Comparison of ENCODE assay signal across 8 cellular contexts in the genomic region with DNA sequence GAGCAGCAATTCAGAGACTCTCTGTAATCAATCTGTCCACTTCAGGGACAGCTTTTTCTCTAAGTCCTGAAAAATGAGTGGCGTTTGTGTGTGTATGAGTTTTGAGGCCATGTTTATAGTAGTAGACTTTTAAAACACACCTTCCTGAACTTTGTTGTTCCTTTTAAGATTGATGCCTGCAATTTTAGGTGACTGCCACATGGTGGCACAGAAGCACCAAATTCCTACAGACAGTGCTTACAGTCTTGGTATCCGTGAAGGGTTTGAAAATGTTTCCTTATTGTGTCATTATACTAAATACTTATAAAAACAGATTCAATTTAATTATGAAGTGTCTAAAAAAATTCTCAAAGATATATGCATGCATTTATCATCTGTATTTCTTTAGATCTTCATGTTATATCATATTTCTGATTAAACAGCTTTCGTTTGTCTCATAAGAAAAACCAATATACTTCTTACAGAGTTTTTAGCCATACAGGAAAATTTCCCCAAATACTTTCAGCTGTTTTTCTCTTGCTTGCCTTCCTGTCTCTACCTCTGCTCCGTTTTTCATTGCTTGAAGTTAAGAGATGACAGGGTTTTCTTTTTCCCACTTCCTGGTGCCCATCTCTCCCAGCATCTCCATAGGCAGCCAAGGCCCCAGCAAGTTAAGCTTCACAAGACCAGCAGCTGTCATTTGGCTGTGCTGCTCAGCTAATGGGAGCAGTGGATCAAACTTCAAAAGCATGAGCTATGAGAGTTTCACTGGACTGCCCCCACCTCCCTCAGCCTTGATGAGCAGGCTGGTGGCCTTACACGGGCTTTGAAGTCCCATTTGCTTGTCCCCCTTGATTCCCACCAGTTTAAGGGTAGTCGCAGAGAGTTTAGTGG.
DNase-seq lines count a peak whose midpoint lies in the region; TF ChIP-seq lines count a peak whose summit lies in the region.

No MANE protein-coding gene starts in this region.

- peak; percentile 82 to 85 for TF ChIP-seq RAD21 in liver (IDR thresholded peaks at IDR 0.05)

- peak; percentile 43 for DNase-seq in NCI-H748 (lab: John Stamatoyannopoulos, UW; ENCODE audit: unreplicated experiment)
- no peak for DNase-seq in NCI-H748 treated with DMSO at 0.1 percent for 48 hours (lab: John Stamatoyannopoulos, UW)
- peak; percentile 2 for DNase-seq in HuH-7 (ENCODE audit: low spot score)
- DNase-seq in adrenal gland = no peak
- no peak for DNase-seq in posterior vena cava (ENCODE audit: low spot score)
- no peak for DNase-seq in stimulated activated CD8-positive, alpha-beta memory T cell treated with anti-CD3 and anti-CD28 coated beads, Interleukin-4, amount 100 ng/mL, for 48 hours
- DNase-seq in T-helper 9 cell = no peak

- TF ChIP-seq POLR2A in adrenal gland (IDR thresholded peaks at IDR 0.05) = no peak

- H3K36me3 ChIP-seq in adrenal gland (replicated peaks in 1 of 2) = no peaks in the 10 kb centered on the region
- H3K36me3 ChIP-seq in liver (ENCODE audit: control insufficient read depth in 4 of 4, insufficient read depth in 3 of 4, low read depth in 1 of 4, low read length in 3 of 4) = no peaks in the 10 kb centered on the region

- no peak overlapping the region for H3K9ac ChIP-seq in liver (ENCODE audit: low read depth in 1 of 2, low read length in 2 of 2)

- H3K27ac ChIP-seq in adrenal gland (no peak overlapping the region), liver (ENCODE audit: low read depth in 1 of 2, low read length in 2 of 2) (no peak overlapping the region)

- H3K27me3 ChIP-seq in adrenal gland (no peaks in the 10 kb centered on the region), liver (ENCODE audit: control insufficient read depth in 4 of 4, insufficient read depth in 4 of 4, low read length in 3 of 4) (no peaks in the 10 kb centered on the region)

- H3K4me1 ChIP-seq in adrenal gland (replicated peaks in 1 of 2) (peaks cover 0 to 7% of the 10 kb centered on the region in 2 donors), liver (ENCODE audit: control insufficient read depth in 4 of 4, insufficient read depth in 4 of 4, low read length in 3 of 4) (no peaks in the 10 kb centered on the region)

- H3K9me3 ChIP-seq in adrenal gland (replicated peaks in 1 of 3) (peaks cover 0 to 5% (median 0%) of the 10 kb centered on the region in 3 donors), liver (ENCODE audit: control insufficient read depth in 4 of 4, low read length in 3 of 4) (peaks cover 0 to 4% (median under 1%) of the 10 kb centered on the region in 4 donors)

- TF ChIP-seq CTCF in adrenal gland (IDR thresholded peaks at IDR 0.05) (peak; percentile 30 to 75 (median 68)), liver (IDR thresholded peaks at IDR 0.05; ENCODE audit: low read depth, low read length, missing input control) (peak; percentile 64)

- intact Hi-C loops in adrenal gland (cut with DNase I) (no loop called here), posterior vena cava (cut with DNase I) (no loop called here)

- H3K4me3 ChIP-seq in adrenal gland = no peak overlapping the region
- H3K4me3 ChIP-seq in liver (ENCODE audit: low read depth in 1 of 3, low read length in 3 of 3) = no peak overlapping the region

- WGBS in adrenal gland, 4 donors = 56 to 65% (median 63%) methylated on average over 6 of the region's 6 CpGs
- 74% methylated on average over 6 of the region's 6 CpGs for WGBS in liver

TF ChIP-seq in liver, 16 proteins besides CTCF, POLR2A, EP300 and RAD21:
- no peak for TF ChIP-seq HNF4A (conservative IDR thresholded peaks at IDR 0.05)
- no peak for TF ChIP-seq RXRA (IDR thresholded peaks at IDR 0.05)
- TF ChIP-seq EGR1 (IDR thresholded peaks at IDR 0.05; ENCODE audit: low read depth in 2 of 2) = no peak
- no peak for TF ChIP-seq TAF1 (conservative IDR thresholded peaks at IDR 0.05)
- no peak for TF ChIP-seq JUND (IDR thresholded peaks at IDR 0.05)
- TF ChIP-seq, protein P1, sequence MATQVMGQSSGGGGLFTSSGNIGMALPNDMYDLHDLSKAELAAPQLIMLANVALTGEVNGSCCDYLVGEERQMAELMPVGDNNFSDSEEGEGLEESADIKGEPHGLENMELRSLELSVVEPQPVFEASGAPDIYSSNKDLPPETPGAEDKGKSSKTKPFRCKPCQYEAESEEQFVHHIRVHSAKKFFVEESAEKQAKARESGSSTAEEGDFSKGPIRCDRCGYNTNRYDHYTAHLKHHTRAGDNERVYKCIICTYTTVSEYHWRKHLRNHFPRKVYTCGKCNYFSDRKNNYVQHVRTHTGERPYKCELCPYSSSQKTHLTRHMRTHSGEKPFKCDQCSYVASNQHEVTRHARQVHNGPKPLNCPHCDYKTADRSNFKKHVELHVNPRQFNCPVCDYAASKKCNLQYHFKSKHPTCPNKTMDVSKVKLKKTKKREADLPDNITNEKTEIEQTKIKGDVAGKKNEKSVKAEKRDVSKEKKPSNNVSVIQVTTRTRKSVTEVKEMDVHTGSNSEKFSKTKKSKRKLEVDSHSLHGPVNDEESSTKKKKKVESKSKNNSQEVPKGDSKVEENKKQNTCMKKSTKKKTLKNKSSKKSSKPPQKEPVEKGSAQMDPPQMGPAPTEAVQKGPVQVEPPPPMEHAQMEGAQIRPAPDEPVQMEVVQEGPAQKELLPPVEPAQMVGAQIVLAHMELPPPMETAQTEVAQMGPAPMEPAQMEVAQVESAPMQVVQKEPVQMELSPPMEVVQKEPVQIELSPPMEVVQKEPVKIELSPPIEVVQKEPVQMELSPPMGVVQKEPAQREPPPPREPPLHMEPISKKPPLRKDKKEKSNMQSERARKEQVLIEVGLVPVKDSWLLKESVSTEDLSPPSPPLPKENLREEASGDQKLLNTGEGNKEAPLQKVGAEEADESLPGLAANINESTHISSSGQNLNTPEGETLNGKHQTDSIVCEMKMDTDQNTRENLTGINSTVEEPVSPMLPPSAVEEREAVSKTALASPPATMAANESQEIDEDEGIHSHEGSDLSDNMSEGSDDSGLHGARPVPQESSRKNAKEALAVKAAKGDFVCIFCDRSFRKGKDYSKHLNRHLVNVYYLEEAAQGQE (IDR thresholded peaks at IDR 0.05) = no peak
- no peak for TF ChIP-seq FOXA2 (IDR thresholded peaks at IDR 0.05)
- TF ChIP-seq ATF3 (IDR thresholded peaks at IDR 0.05) = no peak
- no peak for TF ChIP-seq YY1 (IDR thresholded peaks at IDR 0.05)
- TF ChIP-seq FOXA1 (IDR thresholded peaks at IDR 0.05) = no peak
- TF ChIP-seq, protein P2, sequence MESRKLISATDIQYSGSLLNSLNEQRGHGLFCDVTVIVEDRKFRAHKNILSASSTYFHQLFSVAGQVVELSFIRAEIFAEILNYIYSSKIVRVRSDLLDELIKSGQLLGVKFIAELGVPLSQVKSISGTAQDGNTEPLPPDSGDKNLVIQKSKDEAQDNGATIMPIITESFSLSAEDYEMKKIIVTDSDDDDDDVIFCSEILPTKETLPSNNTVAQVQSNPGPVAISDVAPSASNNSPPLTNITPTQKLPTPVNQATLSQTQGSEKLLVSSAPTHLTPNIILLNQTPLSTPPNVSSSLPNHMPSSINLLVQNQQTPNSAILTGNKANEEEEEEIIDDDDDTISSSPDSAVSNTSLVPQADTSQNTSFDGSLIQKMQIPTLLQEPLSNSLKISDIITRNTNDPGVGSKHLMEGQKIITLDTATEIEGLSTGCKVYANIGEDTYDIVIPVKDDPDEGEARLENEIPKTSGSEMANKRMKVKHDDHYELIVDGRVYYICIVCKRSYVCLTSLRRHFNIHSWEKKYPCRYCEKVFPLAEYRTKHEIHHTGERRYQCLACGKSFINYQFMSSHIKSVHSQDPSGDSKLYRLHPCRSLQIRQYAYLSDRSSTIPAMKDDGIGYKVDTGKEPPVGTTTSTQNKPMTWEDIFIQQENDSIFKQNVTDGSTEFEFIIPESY (IDR thresholded peaks at IDR 0.05) = no peak
- no peak for TF ChIP-seq GABPA (IDR thresholded peaks at IDR 0.05 in 1 of 2, conservative IDR thresholded peaks at IDR 0.05 in 1 of 2)
- TF ChIP-seq SP1 (IDR thresholded peaks at IDR 0.05) = no peak
- TF ChIP-seq NR2F2 (IDR thresholded peaks at IDR 0.05) = no peak
- no peak for TF ChIP-seq HNF4G (IDR thresholded peaks at IDR 0.05)
- TF ChIP-seq MAX (IDR thresholded peaks at IDR 0.05) = no peak

Comparison
In these comparisons a context has a peak if more than half of its experiments do, and no peak if none do; other contexts are left out.
1. DNase-seq: peak in NCI-H748 (single experiment) and HuH-7 (single experiment); none in NCI-H748 treated with DMSO at 0.1 percent for 48 hours (single experiment), adrenal gland (0 of 7), posterior vena cava (single experiment), stimulated activated CD8-positive, alpha-beta memory T cell treated with anti-CD3 and anti-CD28 coated beads, Interleukin-4, amount 100 ng/mL, for 48 hours (single experiment) and T-helper 9 cell (single experiment).